Comparison of ENCODE assay signal across 8 cellular contexts in the genomic region with DNA sequence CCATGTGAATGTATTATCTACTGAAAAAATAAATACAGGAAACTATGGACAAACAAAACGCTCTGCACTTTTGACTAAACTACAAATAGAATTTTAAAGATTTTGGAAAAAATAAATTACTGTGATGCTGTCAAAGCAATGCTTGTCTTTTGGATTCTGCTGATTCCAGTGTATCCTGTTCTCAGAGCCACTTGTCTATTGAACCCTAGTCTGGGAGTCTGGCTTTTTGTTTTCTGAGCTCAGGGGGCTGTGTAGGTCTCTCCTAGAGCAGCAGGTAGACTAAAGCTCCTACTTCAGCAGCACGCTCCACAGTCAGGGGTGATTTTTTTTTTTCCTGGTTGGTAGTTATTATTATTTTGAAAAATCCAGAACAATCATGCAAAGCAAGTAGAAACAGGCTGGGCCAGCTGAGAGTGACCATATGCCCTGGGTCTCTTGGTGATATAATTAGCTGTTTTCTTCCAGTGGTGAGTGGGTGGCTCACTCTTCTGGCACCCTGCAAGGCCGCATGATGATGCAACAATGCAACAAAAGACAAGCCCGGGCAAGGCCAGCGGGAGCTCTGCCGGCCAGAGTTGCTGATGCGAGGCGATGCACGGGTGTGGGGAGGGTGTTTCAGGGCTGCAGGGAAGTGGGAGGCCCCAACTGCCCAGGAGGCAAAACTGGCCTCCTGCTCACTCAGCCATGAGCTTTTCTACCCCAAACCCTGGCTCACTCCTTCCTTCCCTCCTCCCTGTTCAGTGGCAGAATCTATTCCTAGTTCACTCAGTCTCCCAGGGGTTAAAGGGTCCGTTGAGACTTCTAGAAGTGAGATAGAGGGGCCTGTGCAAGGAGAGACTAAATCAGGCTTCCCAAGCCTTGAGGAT.
DNase-seq lines count a peak whose midpoint lies in the region; ATAC-seq and TF ChIP-seq lines count a peak whose summit lies in the region.

No MANE protein-coding gene starts in this region.

- H3K9ac ChIP-seq in SU-DHL-6 (ENCODE audit: low read length) (peak overlapping the region; percentile 34), parathyroid adenoma (no peak overlapping the region)

- H3K9me2 ChIP-seq in SU-DHL-6 (replicated peaks; ENCODE audit: insufficient read depth, low read length), result no peaks in the 10 kb centered on the region

- no peaks in the 10 kb centered on the region for H3K79me2 ChIP-seq in SU-DHL-6 (ENCODE audit: insufficient read depth, low read length)
- H3K79me2 ChIP-seq in parathyroid adenoma, result no peaks in the 10 kb centered on the region

- H3K4me1 ChIP-seq in parathyroid adenoma, result peaks cover 12% of the 10 kb centered on the region

- H2AFZ ChIP-seq in SU-DHL-6 (ENCODE audit: low read depth, low read length, severe bottlenecking) (no peak overlapping the region), parathyroid adenoma (peak overlapping the region; percentile 83)

- H4K20me1 ChIP-seq in SU-DHL-6 (ENCODE audit: low read depth, low read length), result no peaks in the 10 kb centered on the region

- no peaks in the 10 kb centered on the region for H3K36me3 ChIP-seq in SU-DHL-6 (ENCODE audit: low read length)
- H3K36me3 ChIP-seq in parathyroid adenoma (ENCODE audit: control insufficient read depth, insufficient read depth, low read length), result no peaks in the 10 kb centered on the region

- H3K27ac ChIP-seq in SU-DHL-6 (ENCODE audit: low read depth, low read length) (peak overlapping the region; percentile 39; the same call in 1 of the 2 replicates), parathyroid adenoma (peak overlapping the region; percentile 55)

- peak; percentile 81 for ATAC-seq in GM18498 (IDR thresholded peaks at IDR 0.05; ENCODE audit: unreplicated experiment)
- peak; percentile 68 for ATAC-seq in HG02610 (IDR thresholded peaks at IDR 0.05; ENCODE audit: unreplicated experiment)

- H3K4me3 ChIP-seq in SU-DHL-6 (ENCODE audit: insufficient read depth, low read length, poor library complexity, severe bottlenecking) (peak overlapping the region; percentile 8), parathyroid adenoma (ENCODE audit: low read depth, low read length) (no peak overlapping the region)

- no peaks in the 10 kb centered on the region for H3K9me3 ChIP-seq in SU-DHL-6 (ENCODE audit: insufficient read depth, low read length)
- H3K9me3 ChIP-seq in parathyroid adenoma (ENCODE audit: control insufficient read depth, low read length), result no peaks in the 10 kb centered on the region

- H3K27me3 ChIP-seq in SU-DHL-6 (ENCODE audit: low read length) (no peaks in the 10 kb centered on the region), parathyroid adenoma (ENCODE audit: control insufficient read depth, insufficient read depth, low read length) (no peaks in the 10 kb centered on the region)

- H3K4me2 ChIP-seq in SU-DHL-6 (ENCODE audit: low read depth, low read length, poor library complexity, severe bottlenecking), result peak overlapping the region; percentile 21
- no peak overlapping the region for H3K4me2 ChIP-seq in parathyroid adenoma (ENCODE audit: low read length)

- peaks cover 27% of the 10 kb centered on the region for H3F3A ChIP-seq in SU-DHL-6 (ENCODE audit: insufficient read depth)

- peak; percentile 36 for DNase-seq in NCI-H128 (lab: John Stamatoyannopoulos, UW; ENCODE audit: unreplicated experiment)
- peak; percentile 97 for DNase-seq in glomerular visceral epithelial cell (ENCODE audit: extremely low spot score)
- DNase-seq in stimulated activated CD4-positive, alpha-beta T cell treated with anti-CD3 and anti-CD28 coated beads, Interleukin-2, amount 100 ng/mL, for 24 hours, result no peak
- no peak for DNase-seq in stimulated activated CD4-positive, alpha-beta T cell treated with anti-CD3 and anti-CD28 coated beads, Interleukin-12 subunit alpha, Interleukin-12 subunit beta, amount 100 ng/mL, for 4 hours

- no peak for TF ChIP-seq CTCF in SU-DHL-6 (IDR thresholded peaks at IDR 0.05; ENCODE audit: insufficient read depth, low read length, poor library complexity, severe bottlenecking)
- no peak for TF ChIP-seq CTCF in parathyroid adenoma (IDR thresholded peaks at IDR 0.05)

Comparison
In these comparisons a context has a peak if more than half of its experiments do, and no peak if none do; other contexts are left out.
1. DNase-seq: peak in NCI-H128 (single experiment) and glomerular visceral epithelial cell (single experiment); none in stimulated activated CD4-positive, alpha-beta T cell treated with anti-CD3 and anti-CD28 coated beads, Interleukin-2, amount 100 ng/mL, for 24 hours (0 of 2) and stimulated activated CD4-positive, alpha-beta T cell treated with anti-CD3 and anti-CD28 coated beads, Interleukin-12 subunit alpha, Interleukin-12 subunit beta, amount 100 ng/mL, for 4 hours (single experiment).